8 cellular contexts compared by ENCODE assay signal in genomic region chr22:37638351-37639069, GRCh38. TPM values are rescaled to one million over a fixed set of nuclear protein-coding genes. Genes with fewer than 3 reads are reported as not detected.
DNase-seq lines count a peak whose midpoint lies in the region; ATAC-seq, FAIRE-seq and TF ChIP-seq lines count a peak whose summit lies in the region.

No MANE protein-coding gene starts in this region.

- no peak overlapping the region for H3K27ac ChIP-seq in PC-9
- H3K27ac ChIP-seq in SJCRH30, result no peak overlapping the region

- H4K20me1 ChIP-seq in PC-9 (ENCODE audit: insufficient read depth), result 0 out of 2 replicates have a peak, but pooled peaks cover under 1% of the 10 kb centered on the region

- H3K4me1 ChIP-seq in PC-9 (replicated peaks; ENCODE audit: insufficient read depth) (peaks cover 32% of the 10 kb centered on the region), SJCRH30 (peaks cover 45% of the 10 kb centered on the region)

- ATAC-seq in HG02870 (IDR thresholded peaks at IDR 0.05; ENCODE audit: unreplicated experiment), result no peak

- H3K27ac Mint-ChIP-seq in progenitor cell of endocrine pancreas, result peak overlapping the region; percentile 73

- intact Hi-C loops in PC-9 (cut with micrococcal nuclease; ENCODE audit: unreplicated experiment), result loop anchor here (1.0 kb wide), 1 partner anchor 30 kb away; the partner anchor contains the start of gene GGA1

- H3K27me3 Mint-ChIP-seq in progenitor cell of endocrine pancreas, result no peaks in the 10 kb centered on the region

- POLR2A ChIA-PET in PC-9 (lab: Charles Lee; ENCODE audit: unreplicated experiment), result interaction anchor here (0.5 to 0.6 kb wide), 2 partner anchors 44 to 179 kb away, joined by 4 to 7 read pairs; no protein-coding TSS in a partner anchor

- no peaks in the 10 kb centered on the region for H3K27me3 ChIP-seq in PC-9 (ENCODE audit: insufficient read depth, low read depth)
- H3K27me3 ChIP-seq in SJCRH30, result no peaks in the 10 kb centered on the region

- H3F3A ChIP-seq in PC-9 (ENCODE audit: insufficient read depth, low read depth), result peaks cover 53% of the 10 kb centered on the region

- no peak overlapping the region for H2AFZ ChIP-seq in PC-9

- peak overlapping the region; percentile 99 for H3K4me2 ChIP-seq in PC-9

- peaks cover 19% of the 10 kb centered on the region for H3K4me1 Mint-ChIP-seq in progenitor cell of endocrine pancreas (ENCODE audit: low read depth)

- no TSS peak for BruUV-seq in PC-9 (replicated peaks; lab: Mats Ljungman, UMichigan)

- peaks cover 2% of the 10 kb centered on the region for H3K36me3 Mint-ChIP-seq in progenitor cell of endocrine pancreas (ENCODE audit: insufficient read depth)

- TF ChIP-seq CTCF in PC-9 (conservative IDR thresholded peaks at IDR 0.05) (no peak), epithelial cell of esophagus (IDR thresholded peaks at IDR 0.05; ENCODE audit: insufficient read depth, low read depth, low read length, missing control alignments) (no peak), progenitor cell of endocrine pancreas (IDR thresholded peaks at IDR 0.05; ENCODE audit: unreplicated experiment) (no peak)

- H3K9me3 ChIP-seq in PC-9 (ENCODE audit: insufficient read depth, low read depth) (no peaks in the 10 kb centered on the region), SJCRH30 (replicated peaks) (no peaks in the 10 kb centered on the region)

- CTCF ChIA-PET in PC-9 (lab: Charles Lee), result no interaction called here

- no peaks in the 10 kb centered on the region for H3K9me2 ChIP-seq in PC-9 (ENCODE audit: insufficient read depth)

- H3K4me3 ChIP-seq in PC-9 (no peak overlapping the region), epithelial cell of esophagus (ENCODE audit: low read length) (peak overlapping the region; percentile 95), SJCRH30 (no peak overlapping the region)

- no peak for DNase-seq in GM18507 (ENCODE audit: extremely low spot score, insufficient read length, low read depth)
- no peak for DNase-seq in PC-9
- peak; percentile 39 for DNase-seq in epithelial cell of esophagus (ENCODE audit: low read depth)
- no peak for DNase-seq in progenitor cell of endocrine pancreas (ENCODE audit: low spot score, unreplicated experiment)
- no peak for DNase-seq in SJCRH30
- DNase-seq in occipital lobe (lab: John Stamatoyannopoulos, UW), result no peak
- no peak for DNase-seq in HCEC 1CT

- H3K79me2 ChIP-seq in PC-9 (ENCODE audit: low read depth), result peaks cover 7% of the 10 kb centered on the region

- H3K9me3 Mint-ChIP-seq in progenitor cell of endocrine pancreas (ENCODE audit: low read depth), result no peaks in the 10 kb centered on the region

- H3K36me3 ChIP-seq in PC-9 (ENCODE audit: low read depth) (0 out of 2 replicates have a peak, but pooled peaks cover 4% of the 10 kb centered on the region), SJCRH30 (no peaks in the 10 kb centered on the region)

- peak overlapping the region; percentile 80 for H3K4me3 Mint-ChIP-seq in progenitor cell of endocrine pancreas (ENCODE audit: low read depth)

- FAIRE-seq in GM18507 (lab: Jason Lieb, UNC), result peak; percentile 78

RNA-seq across cellular contexts. Expression of gene SH3BP1, which starts 1.0 kb away (rescaled TPM):
- 52.1 and 60.5 TPM in 2 replicates for total RNA-seq in PC-9 (2021)
- 25.4 and 27.4 TPM in 2 replicates for total RNA-seq in progenitor cell of endocrine pancreas
- 6.1 and 6.3 TPM in 2 replicates for total RNA-seq in SJCRH30 (2014; rRNA removed; shearing (Covaris generic))
- 1.9 TPM for total RNA-seq in occipital lobe

RNA-seq across cellular contexts. Expression of gene PDXP, which starts 20.0 kb away (rescaled TPM):
- total RNA-seq in PC-9 (2021), result 10.9 and 13.5 TPM in 2 replicates
- 16.8 and 17.7 TPM in 2 replicates for total RNA-seq in progenitor cell of endocrine pancreas
- total RNA-seq in SJCRH30 (2014; rRNA removed; shearing (Covaris generic)), result 43.3 and 48.3 TPM in 2 replicates
- total RNA-seq in occipital lobe, result 40.6 TPM

RNA-seq across cellular contexts. Expression of gene GGA1, which starts 29.9 kb away (rescaled TPM):
- total RNA-seq in PC-9 (2021) (99.2 and 102 TPM in 2 replicates), progenitor cell of endocrine pancreas (121 and 132 TPM in 2 replicates), occipital lobe (32.0 TPM)
- total RNA-seq in SJCRH30 (2014; rRNA removed; shearing (Covaris generic)), result 25.1 and 34.1 TPM in 2 replicates

RNA-seq across cellular contexts. Expression of gene LGALS1, which starts 36.9 kb away (rescaled TPM):
- 734 and 791 TPM in 2 replicates for total RNA-seq in PC-9 (2021)
- 0.81 TPM in 1 of 2 replicates, not detected in the other for total RNA-seq in progenitor cell of endocrine pancreas
- 671 and 890 TPM in 2 replicates for total RNA-seq in SJCRH30 (2014; rRNA removed; shearing (Covaris generic))
- total RNA-seq in occipital lobe, result 119 TPM

RNA-seq across cellular contexts. Expression of gene NOL12, which starts 47.6 kb away (rescaled TPM):
- total RNA-seq in PC-9 (2021), result 42.1 and 44.3 TPM in 2 replicates
- 16.4 and 17.1 TPM in 2 replicates for total RNA-seq in progenitor cell of endocrine pancreas
- total RNA-seq in SJCRH30 (2014; rRNA removed; shearing (Covaris generic)), result 26.2 and 28.3 TPM in 2 replicates
- 18.2 TPM for total RNA-seq in occipital lobe
